In the genomic region with DNA sequence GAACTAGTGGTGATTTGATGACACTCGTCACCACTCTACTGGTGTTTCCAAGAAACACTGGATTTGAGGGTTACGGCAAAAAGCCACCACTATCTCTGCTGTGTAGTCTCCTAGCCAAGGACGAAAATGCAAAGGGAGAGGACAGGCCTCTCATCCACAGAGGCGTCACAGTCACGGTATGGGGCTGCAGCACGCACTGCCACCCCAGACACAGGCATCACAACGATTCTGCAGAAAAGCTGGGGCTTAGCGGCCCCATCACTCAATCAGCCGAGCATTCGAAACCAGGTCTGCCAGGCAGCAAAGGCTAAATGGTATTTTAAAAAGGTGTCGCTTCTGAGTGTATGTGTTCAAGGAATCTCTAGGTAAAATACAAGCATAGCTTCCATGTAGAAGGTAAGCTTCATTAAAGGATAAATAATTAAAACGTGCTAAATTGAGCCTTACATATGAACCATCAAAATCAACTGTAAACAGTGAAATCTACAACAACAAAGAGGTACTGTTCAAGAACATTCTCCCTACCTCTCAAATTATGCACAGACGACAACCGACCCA, we compare ENCODE assay signal across 11 cellular contexts. TPM values are rescaled to one million over a fixed set of nuclear protein-coding genes. Genes with fewer than 3 reads are reported as not detected.
DNase-seq lines count a peak whose midpoint lies in the region; ATAC-seq, FAIRE-seq and TF ChIP-seq lines count a peak whose summit lies in the region.
"Had no signal": no experiment of that assay in that cellular context is flagged by ENCODE, and none has a peak within 500 bp of the region (broad histone marks: within the 10 kb centered on the region; RNA-seq: fewer than 3 reads in every experiment).

No MANE protein-coding gene starts in this region.

- no peaks in the 10 kb centered on the region for H3K36me3 ChIP-seq in body of pancreas (replicated peaks in 1 of 2; ENCODE audit: insufficient read depth in 1 of 2, low read depth in 2 of 2)
- H3K36me3 ChIP-seq in HepG2 (replicated peaks in 1 of 2; ENCODE audit: control insufficient read depth in 1 of 2, insufficient read depth in 2 of 2, low read length in 2 of 2) = no peaks in the 10 kb centered on the region; a peak in 1 of 5 replicates
- no peaks in the 10 kb centered on the region for H3K36me3 ChIP-seq in thymus (ENCODE audit: control insufficient read depth, insufficient read depth)
- H3K36me3 ChIP-seq: neutrophil had no signal

- peak overlapping the region; percentile 97 for H3K4me2 ChIP-seq in HepG2 (ENCODE audit: low read depth, low read length)

- H4K20me1 ChIP-seq in HepG2 (ENCODE audit: insufficient read depth, low read length) = peaks cover 56% of the 10 kb centered on the region

- TF ChIP-seq POLR2A in body of pancreas (IDR thresholded peaks at IDR 0.05) = no peak
- TF ChIP-seq POLR2A in HepG2 (IDR thresholded peaks at IDR 0.05; ENCODE audit: insufficient read depth in 1 of 2, low read depth in 2 of 2, low read length in 2 of 2) = no peak
- no peak for TF ChIP-seq POLR2A in H54 (IDR thresholded peaks at IDR 0.05; ENCODE audit: low read depth, low read length)
- no peak for TF ChIP-seq POLR2A in GM12892 (IDR thresholded peaks at IDR 0.05; ENCODE audit: low read depth, low read length)

- CTCF ChIA-PET in activated CD4-positive, alpha-beta T cell treated with anti-CD3 and anti-CD28 coated beads, Interleukin-2, amount 10 ng/mL, durations not matched to agents 7 days and 5 days (lab: Charles Lee) = interaction anchor here (1.4 kb wide), 1 partner anchor 11 kb away, joined by 5 read pairs; no protein-coding TSS in a partner anchor
- CTCF ChIA-PET in HepG2 (lab: Yijun Ruan, JAX; ENCODE audit: low intra/inter-chr PET ratio, low total read pairs) = no interaction called here
- CTCF ChIA-PET in activated CD4-positive, alpha-beta memory T cell treated with anti-CD3 and anti-CD28 coated beads, Interleukin-2, amount 10 ng/mL, durations not matched to agents 7 days and 5 days (lab: Charles Lee) = no interaction called here

- POLR2A ChIA-PET in activated CD4-positive, alpha-beta T cell treated with anti-CD3 and anti-CD28 coated beads, Interleukin-2, amount 10 ng/mL, durations not matched to agents 7 days and 5 days (lab: Charles Lee) = no interaction called here
- POLR2A ChIA-PET in HepG2 (lab: Yijun Ruan, JAX) = interaction anchor here (1.0 to 8.1 kb wide), 8 partner anchors 14 to 160 kb away, joined by 3 to 106 read pairs (median 6); no protein-coding TSS in a partner anchor
- POLR2A ChIA-PET in activated CD4-positive, alpha-beta memory T cell treated with anti-CD3 and anti-CD28 coated beads, Interleukin-2, amount 10 ng/mL, durations not matched to agents 7 days and 5 days (lab: Charles Lee) = no interaction called here

- no peak for TF ChIP-seq EP300 in HepG2 (IDR thresholded peaks at IDR 0.05; ENCODE audit: low read depth in 2 of 2, low read length in 2 of 2)
- TF ChIP-seq EP300 in HepG2 (CRISPR knock-in tag; IDR thresholded peaks at IDR 0.05; ENCODE audit: borderline replicate concordance) = no peak

- H3K4me3 ChIP-seq in body of pancreas = peak overlapping the region; percentile 52 to 54
- H3K4me3 ChIP-seq in HepG2 (replicated peaks in 1 of 3; ENCODE audit: insufficient read depth in 1 of 3, low read depth in 2 of 3, low read length in 3 of 3) = peak overlapping the region; percentile 80 to 85 (median 84)
- H3K4me3 ChIP-seq in thymus (ENCODE audit: low read length) = peak overlapping the region; percentile 70

- TF ChIP-seq CTCF in body of pancreas (IDR thresholded peaks at IDR 0.05) (no peak), HepG2 (CRISPR knock-in tag; IDR thresholded peaks at IDR 0.05) (peak; percentile 41)

- DNase-seq in activated CD4-positive, alpha-beta T cell treated with anti-CD3 and anti-CD28 coated beads, Interleukin-2, amount 10 ng/mL, durations not matched to agents 7 days and 5 days = no peak
- no peak for DNase-seq in activated CD4-positive, alpha-beta T cell treated with anti-CD3 and anti-CD28 coated beads for 1 hour
- DNase-seq in body of pancreas = no peak
- no peak for DNase-seq in HepG2 (ENCODE audit: low spot score)
- no peak for DNase-seq in H54 (ENCODE audit: insufficient read length, low spot score)
- DNase-seq in activated CD4-positive, alpha-beta memory T cell treated with anti-CD3 and anti-CD28 coated beads, Interleukin-2, amount 10 ng/mL, durations not matched to agents 7 days and 5 days = no peak
- DNase-seq in GM12892 (ENCODE audit: insufficient read length) = no peak
- DNase-seq: activated naive CD8-positive, alpha-beta T cell treated with anti-CD3 and anti-CD28 coated beads, Interleukin-2, amount 10 ng/mL, durations not matched to agents 7 days and 5 days; NCI-H446 had no signal

- peak; percentile 61 for FAIRE-seq in HepG2 (lab: Jason Lieb, UNC)
- no peak for FAIRE-seq in H54 (lab: Jason Lieb, UNC)
- no peak for FAIRE-seq in GM12892 (lab: Jason Lieb, UNC)

- no peak for TF ChIP-seq RAD21 in HepG2 (CRISPR knock-in tag; IDR thresholded peaks at IDR 0.05)

- H3K79me2 ChIP-seq in HepG2 (ENCODE audit: insufficient read depth, low read length) = peaks cover 58% of the 10 kb centered on the region

- peak overlapping the region; percentile 90 to 97 (median 95) for H3K27ac ChIP-seq in body of pancreas
- peak overlapping the region; percentile 62 for H3K27ac ChIP-seq in HepG2 (ENCODE audit: extremely low read length, insufficient read depth, low read length)
- H3K27ac ChIP-seq in thymus (ENCODE audit: low read depth) = peak overlapping the region; percentile 66
- H3K27ac ChIP-seq: neutrophil had no signal

- H3K9me3 ChIP-seq in body of pancreas (no peaks in the 10 kb centered on the region), HepG2 (ENCODE audit: low read length) (no peaks in the 10 kb centered on the region), thymus (ENCODE audit: control insufficient read depth) (peaks cover 2% of the 10 kb centered on the region)
- H3K9me3 ChIP-seq: neutrophil had no signal

- intact Hi-C loops in body of pancreas (cut with DNase I) (no loop called here), HepG2 (cut with micrococcal nuclease; ENCODE audit: unreplicated experiment) (loop anchor here (5.0 kb wide), 1 partner anchor 52 kb away; no protein-coding TSS in a partner anchor)

- H3K27me3 Mint-ChIP-seq in activated CD4-positive, alpha-beta T cell treated with anti-CD3 and anti-CD28 coated beads, Interleukin-2, amount 10 ng/mL, durations not matched to agents 7 days and 5 days = peaks cover 81% of the 10 kb centered on the region
- H3K27me3 Mint-ChIP-seq in activated CD4-positive, alpha-beta memory T cell treated with anti-CD3 and anti-CD28 coated beads, Interleukin-2, amount 10 ng/mL, durations not matched to agents 7 days and 5 days = peaks cover 84% of the 10 kb centered on the region

- peaks cover 28% of the 10 kb centered on the region for H3K4me1 Mint-ChIP-seq in activated CD4-positive, alpha-beta T cell treated with anti-CD3 and anti-CD28 coated beads, Interleukin-2, amount 10 ng/mL, durations not matched to agents 7 days and 5 days
- peaks cover 26% of the 10 kb centered on the region for H3K4me1 Mint-ChIP-seq in activated CD4-positive, alpha-beta memory T cell treated with anti-CD3 and anti-CD28 coated beads, Interleukin-2, amount 10 ng/mL, durations not matched to agents 7 days and 5 days

- BruUV-seq in HepG2 (replicated peaks; lab: Mats Ljungman, UMichigan) = TSS peak; percentile 59

- in situ Hi-C loops in HepG2 (cut with HindIII; ENCODE audit: extremely low pct_ligation_motif_present, low pct_unique_long_range_greater_than_20kb) = loop anchor here (5.0 kb wide), 2 partner anchors 48 to 98 kb away; no protein-coding TSS in a partner anchor

- H3K27ac Mint-ChIP-seq in activated CD4-positive, alpha-beta T cell treated with anti-CD3 and anti-CD28 coated beads, Interleukin-2, amount 10 ng/mL, durations not matched to agents 7 days and 5 days = no peak overlapping the region
- H3K27ac Mint-ChIP-seq in activated CD4-positive, alpha-beta memory T cell treated with anti-CD3 and anti-CD28 coated beads, Interleukin-2, amount 10 ng/mL, durations not matched to agents 7 days and 5 days = no peak overlapping the region
- H3K27ac Mint-ChIP-seq: activated naive CD8-positive, alpha-beta T cell treated with anti-CD3 and anti-CD28 coated beads, Interleukin-2, amount 10 ng/mL, durations not matched to agents 7 days and 5 days had no signal

- H3K9ac ChIP-seq in HepG2 (ENCODE audit: insufficient read depth, low read depth, low read length) = peak overlapping the region; percentile 83

- peaks cover 2% of the 10 kb centered on the region for H3K36me3 Mint-ChIP-seq in activated CD4-positive, alpha-beta T cell treated with anti-CD3 and anti-CD28 coated beads, Interleukin-2, amount 10 ng/mL, durations not matched to agents 7 days and 5 days (ENCODE audit: low read depth)
- peaks cover 4% of the 10 kb centered on the region for H3K36me3 Mint-ChIP-seq in activated CD4-positive, alpha-beta memory T cell treated with anti-CD3 and anti-CD28 coated beads, Interleukin-2, amount 10 ng/mL, durations not matched to agents 7 days and 5 days (ENCODE audit: low read depth)
- H3K36me3 Mint-ChIP-seq: activated naive CD8-positive, alpha-beta T cell treated with anti-CD3 and anti-CD28 coated beads, Interleukin-2, amount 10 ng/mL, durations not matched to agents 7 days and 5 days had no signal

- WGBS in body of pancreas, 2 donors = 13 to 25% methylated on average over 11 to 14 of the region's 14 CpGs
- under 1% methylated on average over 14 of the region's 14 CpGs for WGBS in HepG2 (ENCODE audit: low lambda C conversion rate)
- WGBS in thymus = 77% methylated on average over 14 of the region's 14 CpGs

- no peak overlapping the region for H2AFZ ChIP-seq in HepG2 (ENCODE audit: low read length)

- peaks cover 75% of the 10 kb centered on the region for H3K4me1 ChIP-seq in body of pancreas
- H3K4me1 ChIP-seq in HepG2 (ENCODE audit: insufficient read depth, low read length) = peaks cover 84% of the 10 kb centered on the region
- H3K4me1 ChIP-seq in thymus (ENCODE audit: control insufficient read depth, insufficient read depth, low read length) = peaks cover 59% of the 10 kb centered on the region

- H3K4me3 Mint-ChIP-seq in activated CD4-positive, alpha-beta T cell treated with anti-CD3 and anti-CD28 coated beads, Interleukin-2, amount 10 ng/mL, durations not matched to agents 7 days and 5 days = peak overlapping the region; percentile 27
- no peak overlapping the region for H3K4me3 Mint-ChIP-seq in activated CD4-positive, alpha-beta memory T cell treated with anti-CD3 and anti-CD28 coated beads, Interleukin-2, amount 10 ng/mL, durations not matched to agents 7 days and 5 days
- H3K4me3 Mint-ChIP-seq: activated naive CD8-positive, alpha-beta T cell treated with anti-CD3 and anti-CD28 coated beads, Interleukin-2, amount 10 ng/mL, durations not matched to agents 7 days and 5 days had no signal

- H3K27me3 ChIP-seq in body of pancreas = no peaks in the 10 kb centered on the region
- peaks cover 0 to 9% of the 10 kb centered on the region in 2 experiments; a peak in 1 of 5 replicates for H3K27me3 ChIP-seq in HepG2 (ENCODE audit: control insufficient read depth in 1 of 2, insufficient read depth in 2 of 2, low read length in 2 of 2)
- peaks cover 37% of the 10 kb centered on the region for H3K27me3 ChIP-seq in thymus (ENCODE audit: control insufficient read depth, insufficient read depth)

- ATAC-seq in body of pancreas (no peak), HepG2 (peak; percentile 5)

- no peaks in the 10 kb centered on the region for H3K9me3 Mint-ChIP-seq in activated CD4-positive, alpha-beta T cell treated with anti-CD3 and anti-CD28 coated beads, Interleukin-2, amount 10 ng/mL, durations not matched to agents 7 days and 5 days
- H3K9me3 Mint-ChIP-seq in activated CD4-positive, alpha-beta memory T cell treated with anti-CD3 and anti-CD28 coated beads, Interleukin-2, amount 10 ng/mL, durations not matched to agents 7 days and 5 days = no peaks in the 10 kb centered on the region
- H3K9me3 Mint-ChIP-seq: activated naive CD8-positive, alpha-beta T cell treated with anti-CD3 and anti-CD28 coated beads, Interleukin-2, amount 10 ng/mL, durations not matched to agents 7 days and 5 days had no signal

RNA-seq across cellular contexts. Expression of a gene that starts 1.4 kb away (rescaled TPM):
- total RNA-seq in activated CD4-positive, alpha-beta T cell treated with anti-CD3 and anti-CD28 coated beads, Interleukin-2, amount 10 ng/mL, durations not matched to agents 7 days and 5 days = under 1 TPM in 1 of 2 experiments, not detected in 1; 0.07 TPM
- total RNA-seq in body of pancreas (10 to 100 TPM; 14.5 to 18.1 TPM), HepG2 (2016; rRNA removed; fragmentation: Illumina TruSeq; extraction: Trizol) (4.9 and 5.3 TPM in 2 replicates)
- 0.51 and 0.71 TPM in 2 replicates for total RNA-seq in HepG2 (2016; cell fraction: cytosol; rRNA removed; fragmentation: Illumina TruSeq; extraction: Trizol; ENCODE audit: low read depth)
- total RNA-seq in HepG2 (2016; cell fraction: insoluble cytoplasmic fraction; rRNA removed; fragmentation: Illumina TruSeq; extraction: Trizol) = 4.4 and 5.2 TPM in 2 replicates
- 2.1 and 2.3 TPM in 2 replicates for total RNA-seq in HepG2 (2016; cell fraction: membrane; rRNA removed; fragmentation: Illumina TruSeq; extraction: Trizol)
- total RNA-seq in HepG2 (2016; cell fraction: nucleus; rRNA removed; fragmentation: Illumina TruSeq; extraction: Trizol) = 3.5 and 4.3 TPM in 2 replicates
- polyA plus RNA-seq in HepG2 (2011; rRNA removed) (3.1 and 3.7 TPM in 2 replicates), thymus (9.3 TPM)
- polyA plus RNA-seq in HepG2 (2011; cell fraction: cytosol; rRNA removed) = 2.8 TPM in 2 replicates
- polyA plus RNA-seq in HepG2 (2011; cell fraction: nucleus; rRNA removed) = 11.6 and 15.3 TPM in 2 replicates
- 5.1 and 8.2 TPM in 2 replicates for polyA plus RNA-seq in HepG2 (2012)
- polyA plus RNA-seq in HepG2 (2016; cell fraction: cytosol; fragmentation: Illumina TruSeq; extraction: Trizol; ENCODE audit: low read depth) = 0.29 and 0.38 TPM in 2 replicates
- 3.7 and 4.2 TPM in 2 replicates for polyA plus RNA-seq in HepG2 (2016; cell fraction: insoluble cytoplasmic fraction; fragmentation: Illumina TruSeq; extraction: Trizol; ENCODE audit: low read depth)
- polyA plus RNA-seq in HepG2 (2016; cell fraction: membrane; fragmentation: Illumina TruSeq; extraction: Trizol; ENCODE audit: low read depth) = 0.65 and 1.0 TPM in 2 replicates
- polyA plus RNA-seq in HepG2 (2016; cell fraction: nucleus; fragmentation: Illumina TruSeq; extraction: Trizol; ENCODE audit: insufficient read depth, low read depth) = 6.2 and 7.7 TPM in 2 replicates
- polyA minus RNA-seq in HepG2 (2011; rRNA and poly(A)+ RNA removed; ENCODE audit: low replicate concordance) = 0.70 and 14.5 TPM in 2 replicates
- 6.3 and 8.3 TPM in 2 replicates for polyA minus RNA-seq in HepG2 (2011; cell fraction: cytosol; rRNA and poly(A)+ RNA removed)
- polyA minus RNA-seq in HepG2 (2011; cell fraction: nucleus; rRNA and poly(A)+ RNA removed) = 4.6 and 8.5 TPM in 2 replicates
- total RNA-seq in activated CD4-positive, alpha-beta memory T cell treated with anti-CD3 and anti-CD28 coated beads, Interleukin-2, amount 10 ng/mL, durations not matched to agents 7 days and 5 days = not detected
- not detected for polyA plus RNA-seq in GM12892 (2012; ENCODE audit: missing spikeins)
